Comparison of ENCODE assay signal across 23 cellular contexts in the genomic region with DNA sequence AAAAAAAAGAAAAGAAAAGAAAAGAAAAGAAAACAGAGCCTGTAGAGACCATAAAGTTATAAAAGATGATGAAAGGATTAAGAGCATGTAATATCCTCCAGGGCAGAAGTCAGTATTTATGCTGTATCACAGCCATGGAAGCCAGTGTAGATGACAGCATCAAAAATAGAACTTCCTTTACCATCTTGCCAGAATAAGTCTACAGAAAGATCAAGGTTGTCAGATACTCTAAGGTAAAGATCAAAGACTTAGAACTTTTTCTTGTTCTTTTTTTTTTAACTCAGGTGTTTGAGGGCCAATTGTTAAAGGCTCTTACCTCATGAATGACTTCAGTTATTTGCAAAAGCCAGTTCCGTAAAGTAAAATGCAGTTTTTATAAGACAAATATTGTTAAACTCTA.
"Had no signal": no experiment of that assay in that cellular context is flagged by ENCODE, and none has a peak within 500 bp of the region (broad histone marks: within the 10 kb centered on the region; RNA-seq: fewer than 3 reads in every experiment).

No MANE protein-coding gene starts in this region.

- H3K36me3 Mint-ChIP-seq: activated naive CD8-positive, alpha-beta T cell had no signal

- H3K9me3 ChIP-seq: gastroesophageal sphincter, neutrophil, spleen, tibial nerve had no signal

- H3K9me3 Mint-ChIP-seq: immature natural killer cell; memory B cell; nephron progenitor cell; T-helper 1 cell treated with Interleukin-12 subunit alpha and Interleukin-12 subunit beta and Interleukin-4 antibody, amounts not matched to agents 30 μg/mL and 1 μg/mL, for 36 hours had no signal

- ATAC-seq: gastroesophageal sphincter had no signal

- H3K36me3 ChIP-seq: gastroesophageal sphincter, neutrophil, spleen, tibial nerve had no signal

- DNase-seq: activated CD4-positive, alpha-beta T cell treated with anti-CD3 and anti-CD28 coated beads for 4 hours; activated CD4-positive, alpha-beta T cell treated with anti-CD3 and anti-CD28 coated beads, Interleukin-2, amount 50 U/mL, for 4 hours; activated CD8-positive, alpha-beta memory T cell treated with anti-CD3 and anti-CD28 coated beads for 24 hours; activated effector memory CD4-positive, alpha-beta T cell treated with Interleukin-2 at 50 U/mL for 16 hours; activated naive CD4-positive, alpha-beta T cell treated with Interleukin-2 at 50 U/mL for 16 hours; anterior cingulate cortex; hypothalamus; immature natural killer cell; kidney; nephron progenitor cell; spleen; stimulated activated CD4-positive, alpha-beta T cell treated with anti-CD3 and anti-CD28 coated beads, Interleukin-2, amount 100 ng/mL, for 48 hours; stimulated activated naive CD4-positive, alpha-beta T cell treated with Interleukin-2 at 50 U/mL for 16 hours; T-helper 9 cell had no signal

- H3K27me3 Mint-ChIP-seq: activated naive CD8-positive, alpha-beta T cell; memory B cell; progenitor cell of endocrine pancreas had no signal

- H3K27me3 ChIP-seq: gastroesophageal sphincter, neutrophil, spleen, tibial nerve had no signal

- H3K4me3 ChIP-seq: coronary artery, gastroesophageal sphincter, spleen, tibial nerve had no signal

- H3K4me3 Mint-ChIP-seq: activated naive CD8-positive, alpha-beta T cell; immature natural killer cell; memory B cell; nephron progenitor cell; T-helper 1 cell treated with Interleukin-12 subunit alpha and Interleukin-12 subunit beta and Interleukin-4 antibody, amounts not matched to agents 30 μg/mL and 1 μg/mL, for 36 hours had no signal

- H3K27ac Mint-ChIP-seq: activated naive CD8-positive, alpha-beta T cell; immature natural killer cell; memory B cell; nephron progenitor cell; progenitor cell of endocrine pancreas; T-helper 1 cell treated with Interleukin-12 subunit alpha and Interleukin-12 subunit beta and Interleukin-4 antibody, amounts not matched to agents 30 μg/mL and 1 μg/mL, for 36 hours had no signal

- H3K27ac ChIP-seq: coronary artery, gastroesophageal sphincter, neutrophil, spleen, tibial nerve, VCaP had no signal

- H3K4me1 ChIP-seq: gastroesophageal sphincter had no signal
